30 cellular contexts compared by ENCODE assay signal in genomic region chr6:3879194-3879952, GRCh38.
"Had no signal": no experiment of that assay in that cellular context is flagged by ENCODE, and none has a peak within 500 bp of the region (broad histone marks: within the 10 kb centered on the region; RNA-seq: fewer than 3 reads in every experiment).

No MANE protein-coding gene starts in this region.

- H3K27ac Mint-ChIP-seq: activated CD4-positive, alpha-beta memory T cell treated with anti-CD3 and anti-CD28 coated beads, Interleukin-2, amount 10 ng/mL, durations not matched to agents 7 days and 5 days; activated CD4-positive, alpha-beta T cell treated with anti-CD3 and anti-CD28 coated beads, Interleukin-2, amount 10 ng/mL, durations not matched to agents 7 days and 5 days; activated naive CD8-positive, alpha-beta T cell; activated T-helper 1 cell treated with anti-CD3 and anti-CD28 coated beads, Interleukin-12 subunit alpha, Interleukin-12 subunit beta, Interleukin-2, Interleukin-4 antibody, amounts not matched to agents 30 ng/mL and 10 ng/mL and 1 ng/mL, durations not matched to agents 14 hours and 24 hours and 36 hours; dendritic cell treated with granulocyte-macrophage colony-stimulating factor and Interleukin-4, amounts not matched to agents 40 ng/mL and 50 ng/mL, for 4 days; effector memory CD8-positive, alpha-beta T cell; T-helper 2 cell treated with Interferon-gamma antibody and Interleukin-4, amounts not matched to agents 5 μg/mL and 100 μg/mL, for 36 hours had no signal

- H3K36me3 ChIP-seq: brain microvascular endothelial cell, esophagus squamous epithelium had no signal

- H3K4me1 Mint-ChIP-seq: activated CD4-positive, alpha-beta memory T cell treated with anti-CD3 and anti-CD28 coated beads, Interleukin-2, amount 10 ng/mL, durations not matched to agents 7 days and 5 days; activated CD4-positive, alpha-beta T cell treated with anti-CD3 and anti-CD28 coated beads, Interleukin-2, amount 10 ng/mL, durations not matched to agents 7 days and 5 days; central memory CD8-positive, alpha-beta T cell had no signal

- H3K27me3 ChIP-seq: brain microvascular endothelial cell, dorsolateral prefrontal cortex had no signal

- H3K4me3 Mint-ChIP-seq: activated CD4-positive, alpha-beta memory T cell treated with anti-CD3 and anti-CD28 coated beads, Interleukin-2, amount 10 ng/mL, durations not matched to agents 7 days and 5 days; activated CD4-positive, alpha-beta T cell treated with anti-CD3 and anti-CD28 coated beads, Interleukin-2, amount 10 ng/mL, durations not matched to agents 7 days and 5 days; activated naive CD8-positive, alpha-beta T cell; activated T-helper 1 cell treated with anti-CD3 and anti-CD28 coated beads, Interleukin-12 subunit alpha, Interleukin-12 subunit beta, Interleukin-2, Interleukin-4 antibody, amounts not matched to agents 30 ng/mL and 10 ng/mL and 1 ng/mL, durations not matched to agents 14 hours and 24 hours and 36 hours; central memory CD8-positive, alpha-beta T cell; dendritic cell treated with granulocyte-macrophage colony-stimulating factor and Interleukin-4, amounts not matched to agents 40 ng/mL and 50 ng/mL, for 4 days; effector memory CD8-positive, alpha-beta T cell; T-helper 17 cell; T-helper 2 cell treated with Interferon-gamma antibody and Interleukin-4, amounts not matched to agents 5 μg/mL and 100 μg/mL, for 36 hours had no signal

- H3K27ac ChIP-seq: brain microvascular endothelial cell, coronary artery, dorsolateral prefrontal cortex, epithelial cell of prostate, esophagus squamous epithelium had no signal

- DNase-seq: activated CD4-positive, alpha-beta memory T cell treated with anti-CD3 and anti-CD28 coated beads, Interleukin-2, amount 10 ng/mL, durations not matched to agents 7 days and 5 days; activated CD4-positive, alpha-beta T cell treated with anti-CD3 and anti-CD28 coated beads for 1 hour; activated CD4-positive, alpha-beta T cell treated with anti-CD3 and anti-CD28 coated beads for 4 hours; activated CD4-positive, alpha-beta T cell treated with anti-CD3 and anti-CD28 coated beads, Interleukin-2, amount 10 ng/mL, durations not matched to agents 7 days and 5 days; activated CD4-positive, alpha-beta T cell treated with anti-CD3 and anti-CD28 coated beads, Interleukin-2, amount 50 U/mL, for 4 hours; activated CD4-positive, CD25-positive, alpha-beta regulatory T cell; activated CD8-positive, alpha-beta memory T cell treated with anti-CD3 and anti-CD28 coated beads, Interleukin-2, amount 50 U/mL, for 4 hours; activated gamma-delta T cell; activated naive CD4-positive, alpha-beta T cell treated with anti-CD3 and anti-CD28 coated beads, Interleukin-2, amount 50 U/mL, for 16 hours; activated naive CD4-positive, alpha-beta T cell treated with Interleukin-2 at 50 U/mL for 16 hours; activated T-cell treated with anti-CD3 and anti-CD28 coated beads, Interleukin-2, amount 50 U/mL, for 1 hour; activated T-cell treated with anti-CD3 and anti-CD28 coated beads, Interleukin-2, amount 50 U/mL, for 48 hours; amniotic stem cell; anterior cingulate cortex; brain microvascular endothelial cell; dorsolateral prefrontal cortex; effector CD4-positive, alpha-beta T cell; effector memory CD8-positive, alpha-beta T cell; esophagus squamous epithelium; foreskin melanocyte; T-helper 1 cell; T-helper 17 cell; T1000 had no signal

- H3K27me3 Mint-ChIP-seq: T-helper 17 cell had no signal

- H3K36me3 Mint-ChIP-seq: activated naive CD8-positive, alpha-beta T cell had no signal

- H3K4me3 ChIP-seq: coronary artery, dorsolateral prefrontal cortex, esophagus squamous epithelium had no signal

- ATAC-seq: effector memory CD8-positive, alpha-beta T cell; T-helper 17 cell had no signal

- H3K9me3 Mint-ChIP-seq: activated CD4-positive, alpha-beta memory T cell treated with anti-CD3 and anti-CD28 coated beads, Interleukin-2, amount 10 ng/mL, durations not matched to agents 7 days and 5 days; activated CD4-positive, alpha-beta T cell treated with anti-CD3 and anti-CD28 coated beads, Interleukin-2, amount 10 ng/mL, durations not matched to agents 7 days and 5 days; activated T-helper 1 cell treated with anti-CD3 and anti-CD28 coated beads, Interleukin-12 subunit alpha, Interleukin-12 subunit beta, Interleukin-2, Interleukin-4 antibody, amounts not matched to agents 30 ng/mL and 10 ng/mL and 1 ng/mL, durations not matched to agents 14 hours and 24 hours and 36 hours; central memory CD8-positive, alpha-beta T cell; dendritic cell treated with granulocyte-macrophage colony-stimulating factor and Interleukin-4, amounts not matched to agents 40 ng/mL and 50 ng/mL, for 4 days; effector memory CD8-positive, alpha-beta T cell; T-helper 2 cell treated with Interferon-gamma antibody and Interleukin-4, amounts not matched to agents 5 μg/mL and 100 μg/mL, for 36 hours had no signal

- H3K9me3 ChIP-seq: esophagus squamous epithelium had no signal
